25 cellular contexts compared by ENCODE assay signal in genomic region chr9:126974604-126975003, GRCh38.
DNase-seq lines count a peak whose midpoint lies in the region; ATAC-seq, FAIRE-seq and TF ChIP-seq lines count a peak whose summit lies in the region.
"Had no signal": no experiment of that assay in that cellular context is flagged by ENCODE, and none has a peak within 500 bp of the region (broad histone marks: within the 10 kb centered on the region; RNA-seq: fewer than 3 reads in every experiment).

No MANE protein-coding gene starts in this region.

- TF ChIP-seq EP300 in K562 (IDR thresholded peaks at IDR 0.05; ENCODE audit: low read length) (no peak), gastroesophageal sphincter (IDR thresholded peaks at IDR 0.05) (no peak)

- H2AFZ ChIP-seq in K562 (ENCODE audit: low read depth, low read length) (no peak overlapping the region), parathyroid adenoma (peak overlapping the region; percentile 58)

- no peaks in the 10 kb centered on the region for H3K9me3 Mint-ChIP-seq in activated CD4-positive, alpha-beta T cell treated with anti-CD3 and anti-CD28 coated beads, Interleukin-2, amount 10 ng/mL, durations not matched to agents 24 days and 14 days
- H3K9me3 Mint-ChIP-seq in activated CD4-positive, alpha-beta T cell treated with anti-CD3 and anti-CD28 coated beads, Interleukin-2, amount 10 ng/mL, durations not matched to agents 7 days and 5 days, result no peaks in the 10 kb centered on the region
- H3K9me3 Mint-ChIP-seq: CD8-positive, alpha-beta T cell; HFFc6 had no signal

- ATAC-seq in K562 (no peak), psoas muscle (no peak), gastroesophageal sphincter (no peak)
- ATAC-seq: CD8-positive, alpha-beta T cell had no signal

- H3K4me2 ChIP-seq in K562 (ENCODE audit: insufficient read depth, low read length), result no peak overlapping the region
- no peak overlapping the region for H3K4me2 ChIP-seq in parathyroid adenoma (ENCODE audit: low read length)
- H3K4me2 ChIP-seq: BLaER1 had no signal

- TF ChIP-seq RAD21 in K562 (CRISPR knock-in tag; conservative IDR thresholded peaks at IDR 0.05 in 1 of 2, IDR thresholded peaks at IDR 0.05 in 1 of 2), result no peak

- H3K4me3 ChIP-seq in K562 (no peak overlapping the region), parathyroid adenoma (ENCODE audit: low read depth, low read length) (no peak overlapping the region), psoas muscle (no peak overlapping the region), gastroesophageal sphincter (no peak overlapping the region)
- H3K4me3 ChIP-seq: BLaER1, GM12878, HAP-1 had no signal

- DNase-seq in activated CD4-positive, alpha-beta T cell treated with anti-CD3 and anti-CD28 coated beads, Interleukin-2, amount 10 ng/mL, durations not matched to agents 24 days and 14 days, result peak; percentile 48
- DNase-seq in activated CD4-positive, alpha-beta T cell treated with anti-CD3 and anti-CD28 coated beads, Interleukin-2, amount 10 ng/mL, durations not matched to agents 7 days and 5 days, result no peak
- DNase-seq in K562 (ENCODE audit: extremely low read depth in 1 of 4, low spot score in 3 of 4), result no peak
- DNase-seq in islet precursor cell, result peak; percentile 33
- no peak for DNase-seq in NCI-H1694 treated with DMSO at 0.1 percent for 48 hours (lab: John Stamatoyannopoulos, UW)
- DNase-seq in psoas muscle, result no peak
- DNase-seq: Caco-2; CD4-positive, CD25-positive, alpha-beta regulatory T cell; DMS153; EL; GDM1; GOT3; HFFc6 had no signal

- TF ChIP-seq POLR2A in K562 (conservative IDR thresholded peaks at IDR 0.05) (no peak), gastroesophageal sphincter (IDR thresholded peaks at IDR 0.05) (no peak)

- no peaks in the 10 kb centered on the region for H4K20me1 ChIP-seq in K562 (replicated peaks; ENCODE audit: control insufficient read depth, insufficient read depth, low read length)

- H3K9me1 ChIP-seq in K562 (ENCODE audit: control insufficient read depth, insufficient read depth, low read length), result no peaks in the 10 kb centered on the region

- no peak for TF ChIP-seq CTCF in K562 (IDR thresholded peaks at IDR 0.05 in 2 of 3, conservative IDR thresholded peaks at IDR 0.05 in 1 of 3; ENCODE audit: insufficient read depth in 2 of 3, low read depth in 1 of 3, low read length in 3 of 3)
- no peak for TF ChIP-seq CTCF in parathyroid adenoma (IDR thresholded peaks at IDR 0.05)
- TF ChIP-seq CTCF in psoas muscle (IDR thresholded peaks at IDR 0.05), result no peak
- no peak for TF ChIP-seq CTCF in gastroesophageal sphincter (IDR thresholded peaks at IDR 0.05)

- H3K27ac Mint-ChIP-seq in activated CD4-positive, alpha-beta T cell treated with anti-CD3 and anti-CD28 coated beads, Interleukin-2, amount 10 ng/mL, durations not matched to agents 24 days and 14 days, result no peak overlapping the region
- no peak overlapping the region for H3K27ac Mint-ChIP-seq in activated CD4-positive, alpha-beta T cell treated with anti-CD3 and anti-CD28 coated beads, Interleukin-2, amount 10 ng/mL, durations not matched to agents 7 days and 5 days
- H3K27ac Mint-ChIP-seq: B cell; CD4-positive, CD25-positive, alpha-beta regulatory T cell; CD8-positive, alpha-beta T cell; HFFc6 had no signal

- H3K9ac ChIP-seq in K562 (ENCODE audit: insufficient read depth in 1 of 2, low read depth in 2 of 2, low read length in 2 of 2) (no peak overlapping the region), parathyroid adenoma (no peak overlapping the region)
- H3K9ac ChIP-seq: BLaER1 had no signal

- POLR2A ChIA-PET in activated CD4-positive, alpha-beta T cell treated with anti-CD3 and anti-CD28 coated beads, Interleukin-2, amount 10 ng/mL, durations not matched to agents 7 days and 5 days (lab: Charles Lee), result no interaction called here
- POLR2A ChIA-PET in K562 (lab: Yijun Ruan, JAX), result interaction anchor here (0.6 to 1.8 kb wide), 2 partner anchors 13 to 97 kb away, joined by 4 to 5 read pairs; no protein-coding TSS in a partner anchor

- H3K79me2 ChIP-seq in K562 (ENCODE audit: control insufficient read depth, insufficient read depth, low read length) (no peaks in the 10 kb centered on the region), parathyroid adenoma (no peaks in the 10 kb centered on the region)

- H3K27ac ChIP-seq in K562 (ENCODE audit: extremely low read depth, low read depth, low read length) (no peak overlapping the region), parathyroid adenoma (peak overlapping the region; percentile 42), psoas muscle (no peak overlapping the region), gastroesophageal sphincter (no peak overlapping the region)
- H3K27ac ChIP-seq: 22Rv1, BLaER1, C4-2B had no signal

- H3K27me3 Mint-ChIP-seq in activated CD4-positive, alpha-beta T cell treated with anti-CD3 and anti-CD28 coated beads, Interleukin-2, amount 10 ng/mL, durations not matched to agents 24 days and 14 days, result peaks cover 48% of the 10 kb centered on the region
- peaks cover 57% of the 10 kb centered on the region for H3K27me3 Mint-ChIP-seq in activated CD4-positive, alpha-beta T cell treated with anti-CD3 and anti-CD28 coated beads, Interleukin-2, amount 10 ng/mL, durations not matched to agents 7 days and 5 days
- H3K27me3 Mint-ChIP-seq: B cell had no signal

- H3K27me3 ChIP-seq in K562 (ENCODE audit: control insufficient read depth in 2 of 2, insufficient read depth in 2 of 2, low read length in 2 of 2), result no peaks in the 10 kb centered on the region
- H3K27me3 ChIP-seq in parathyroid adenoma (ENCODE audit: control insufficient read depth, insufficient read depth, low read length), result no peaks in the 10 kb centered on the region
- no peaks in the 10 kb centered on the region for H3K27me3 ChIP-seq in psoas muscle (ENCODE audit: insufficient read depth in 3 of 3, low read length in 2 of 3)
- no peaks in the 10 kb centered on the region for H3K27me3 ChIP-seq in gastroesophageal sphincter
- H3K27me3 ChIP-seq: BLaER1 had no signal

- H3K4me1 ChIP-seq in K562 (replicated peaks in 1 of 2; ENCODE audit: control insufficient read depth in 2 of 2, insufficient read depth in 2 of 2, low read length in 2 of 2) (no peaks in the 10 kb centered on the region; a peak in 2 of 5 replicates), parathyroid adenoma (peaks cover 9% of the 10 kb centered on the region), psoas muscle (peaks cover 4% of the 10 kb centered on the region), gastroesophageal sphincter (peaks cover 0 to 15% (median 0%) of the 10 kb centered on the region in 3 donors)
- H3K4me1 ChIP-seq: BLaER1, Caco-2, HAP-1 had no signal

- intact Hi-C loops in activated CD4-positive, alpha-beta T cell treated with anti-CD3 and anti-CD28 coated beads, Interleukin-2, amount 10 ng/mL, durations not matched to agents 24 days and 14 days (cut with micrococcal nuclease), result no loop called here
- intact Hi-C loops in K562 (cut with micrococcal nuclease) (no loop called here), psoas muscle (cut with DNase I) (no loop called here)

- no peak for FAIRE-seq in K562 (lab: Jason Lieb, UNC)
- FAIRE-seq: A204.1, GM12878, GM19239, H54 had no signal

- in situ Hi-C loops in K562 (cut with MboI), result no loop called here

- no peak overlapping the region for H3K4me3 Mint-ChIP-seq in activated CD4-positive, alpha-beta T cell treated with anti-CD3 and anti-CD28 coated beads, Interleukin-2, amount 10 ng/mL, durations not matched to agents 24 days and 14 days
- H3K4me3 Mint-ChIP-seq in activated CD4-positive, alpha-beta T cell treated with anti-CD3 and anti-CD28 coated beads, Interleukin-2, amount 10 ng/mL, durations not matched to agents 7 days and 5 days, result no peak overlapping the region
- H3K4me3 Mint-ChIP-seq: B cell; CD4-positive, CD25-positive, alpha-beta regulatory T cell; CD8-positive, alpha-beta T cell; HFFc6 had no signal

- BruUV-seq in K562 (replicated peaks; lab: Mats Ljungman, UMichigan), result no TSS peak

- CTCF ChIA-PET in activated CD4-positive, alpha-beta T cell treated with anti-CD3 and anti-CD28 coated beads, Interleukin-2, amount 10 ng/mL, durations not matched to agents 7 days and 5 days (lab: Charles Lee), result interaction anchor here (0.8 to 2.6 kb wide), 2 partner anchors 9 to 224 kb away, joined by 4 to 9 read pairs; no protein-coding TSS in a partner anchor
- CTCF ChIA-PET in K562 (lab: Yijun Ruan, JAX; ENCODE audit: low intra/inter-chr PET ratio), result no interaction called here

- no peaks in the 10 kb centered on the region for H3K4me1 Mint-ChIP-seq in activated CD4-positive, alpha-beta T cell treated with anti-CD3 and anti-CD28 coated beads, Interleukin-2, amount 10 ng/mL, durations not matched to agents 24 days and 14 days
- H3K4me1 Mint-ChIP-seq in activated CD4-positive, alpha-beta T cell treated with anti-CD3 and anti-CD28 coated beads, Interleukin-2, amount 10 ng/mL, durations not matched to agents 7 days and 5 days, result peaks cover 6% of the 10 kb centered on the region
- H3K4me1 Mint-ChIP-seq: B cell had no signal

- H3K36me3 ChIP-seq in K562 (ENCODE audit: control insufficient read depth, insufficient read depth, low read length) (no peaks in the 10 kb centered on the region), parathyroid adenoma (ENCODE audit: control insufficient read depth, insufficient read depth, low read length) (no peaks in the 10 kb centered on the region), psoas muscle (ENCODE audit: insufficient read depth in 1 of 2, low read depth in 1 of 2) (no peaks in the 10 kb centered on the region), gastroesophageal sphincter (no peaks in the 10 kb centered on the region)
- H3K36me3 ChIP-seq: BLaER1, HAP-1 had no signal

- H3K9me3 ChIP-seq in K562 (replicated peaks; ENCODE audit: control insufficient read depth, insufficient read depth, low read depth, low read length) (no peaks in the 10 kb centered on the region), parathyroid adenoma (ENCODE audit: control insufficient read depth, low read length) (no peaks in the 10 kb centered on the region), psoas muscle (no peaks in the 10 kb centered on the region), gastroesophageal sphincter (no peaks in the 10 kb centered on the region)
- H3K9me3 ChIP-seq: BLaER1, Caco-2, HAP-1 had no signal

- H3K36me3 Mint-ChIP-seq in activated CD4-positive, alpha-beta T cell treated with anti-CD3 and anti-CD28 coated beads, Interleukin-2, amount 10 ng/mL, durations not matched to agents 24 days and 14 days (ENCODE audit: low read depth), result no peaks in the 10 kb centered on the region
- no peaks in the 10 kb centered on the region for H3K36me3 Mint-ChIP-seq in activated CD4-positive, alpha-beta T cell treated with anti-CD3 and anti-CD28 coated beads, Interleukin-2, amount 10 ng/mL, durations not matched to agents 7 days and 5 days (ENCODE audit: low read depth)
- H3K36me3 Mint-ChIP-seq: CD4-positive, CD25-positive, alpha-beta regulatory T cell; CD8-positive, alpha-beta T cell had no signal

- 21% methylated on average over 6 of the region's 6 CpGs for WGBS in K562 (ENCODE audit: insufficient coverage, low coverage, missing lambda C conversion rate)
- 55 to 76% (median 75%) methylated on average over 6 of the region's 6 CpGs for WGBS in psoas muscle, 3 donors
- WGBS in gastroesophageal sphincter (ENCODE audit: low coverage in 1 of 2), 2 donors, result 90 to 98% methylated on average over 4 to 6 of the region's 6 CpGs

TF ChIP-seq in K562, 482 proteins besides CTCF, POLR2A, EP300 and RAD21:
- TF ChIP-seq ZNF274 (IDR thresholded peaks at IDR 0.05; ENCODE audit: borderline replicate concordance, low read depth, low read length) (no peak), ZNF175 (CRISPR knock-in tag; IDR thresholded peaks at IDR 0.05; ENCODE audit: low read depth) (peak; percentile 27; the same call in 1 of the 2 replicates)
TF ChIP-seq in K562: peak in this region for 1.

Comparison
In these comparisons a context has a peak if more than half of its experiments do, and no peak if none do; other contexts are left out.
1. DNase-seq: peak in activated CD4-positive, alpha-beta T cell treated with anti-CD3 and anti-CD28 coated beads, Interleukin-2, amount 10 ng/mL, durations not matched to agents 24 days and 14 days (single experiment) and islet precursor cell (single experiment); none in activated CD4-positive, alpha-beta T cell treated with anti-CD3 and anti-CD28 coated beads, Interleukin-2, amount 10 ng/mL, durations not matched to agents 7 days and 5 days (single experiment), K562 (0 of 4), NCI-H1694 treated with DMSO at 0.1 percent for 48 hours (single experiment) and psoas muscle (0 of 2).